11 cellular contexts compared by ENCODE assay signal in genomic region chr4:185479507-185479971, GRCh38. TPM values are rescaled to one million over a fixed set of nuclear protein-coding genes. Genes with fewer than 3 reads are reported as not detected.
A peak's percentile ranks its signal among the peaks of the same experiment; 100 is the strongest.
DNase-seq lines count a peak whose midpoint lies in the region; ATAC-seq and TF ChIP-seq lines count a peak whose summit lies in the region.
"Had no signal": no experiment of that assay in that cellular context is flagged by ENCODE, and none has a peak within 500 bp of the region (broad histone marks: within the 10 kb centered on the region; RNA-seq: fewer than 3 reads in every experiment).

No MANE protein-coding gene starts in this region.

- peak overlapping the region; percentile 48 for H3K27ac ChIP-seq in OCI-LY1 (ENCODE audit: low read depth, low read length, poor library complexity, severe bottlenecking)
- H3K27ac ChIP-seq in tibial nerve, result no peak overlapping the region
- H3K27ac ChIP-seq: brain microvascular endothelial cell, foreskin keratinocyte had no signal

- H3F3A ChIP-seq in OCI-LY1 (ENCODE audit: insufficient read depth, low read length), result no peaks in the 10 kb centered on the region

- in situ Hi-C loops in GM13977 (cut with MboI; ENCODE audit: low pct_unique_long_range_greater_than_20kb, low sequenced_read_pairs, unreplicated experiment), result no loop called here

- H3K27ac Mint-ChIP-seq in glutamatergic neuron (ENCODE audit: unreplicated experiment), result no peak overlapping the region
- H3K27ac Mint-ChIP-seq: activated CD4-positive, alpha-beta T cell treated with anti-CD3 and anti-CD28 coated beads, Interleukin-2, amount 10 ng/mL, durations not matched to agents 7 days and 5 days had no signal

- no peak overlapping the region for H3K4me3 Mint-ChIP-seq in glutamatergic neuron (ENCODE audit: unreplicated experiment)
- H3K4me3 Mint-ChIP-seq: activated CD4-positive, alpha-beta T cell treated with anti-CD3 and anti-CD28 coated beads, Interleukin-2, amount 10 ng/mL, durations not matched to agents 7 days and 5 days had no signal

- H3K4me1 ChIP-seq in OCI-LY1 (ENCODE audit: insufficient read depth, low read length, severe bottlenecking), result peaks cover 26% of the 10 kb centered on the region
- no peaks in the 10 kb centered on the region for H3K4me1 ChIP-seq in tibial nerve
- H3K4me1 ChIP-seq: foreskin keratinocyte had no signal

- no peaks in the 10 kb centered on the region for H3K4me1 Mint-ChIP-seq in glutamatergic neuron (ENCODE audit: low read depth, unreplicated experiment)
- H3K4me1 Mint-ChIP-seq: activated CD4-positive, alpha-beta T cell treated with anti-CD3 and anti-CD28 coated beads, Interleukin-2, amount 10 ng/mL, durations not matched to agents 7 days and 5 days had no signal

- no peaks in the 10 kb centered on the region for H3K9me2 ChIP-seq in OCI-LY1 (ENCODE audit: low read depth, low read length)

- no peaks in the 10 kb centered on the region for H3K36me3 Mint-ChIP-seq in glutamatergic neuron (ENCODE audit: unreplicated experiment)

- no peaks in the 10 kb centered on the region for H3K27me3 ChIP-seq in OCI-LY1 (ENCODE audit: insufficient read depth, low read length)
- H3K27me3 ChIP-seq in tibial nerve, result no peaks in the 10 kb centered on the region
- H3K27me3 ChIP-seq: brain microvascular endothelial cell had no signal

- H3K4me2 ChIP-seq in OCI-LY1 (ENCODE audit: low read length), result peak overlapping the region; percentile 48; the same call in 1 of the 2 replicates

- H3K36me3 ChIP-seq in OCI-LY1 (ENCODE audit: insufficient read depth, low read length) (no peaks in the 10 kb centered on the region), tibial nerve (no peaks in the 10 kb centered on the region)
- H3K36me3 ChIP-seq: brain microvascular endothelial cell had no signal

- no peak overlapping the region for H2AFZ ChIP-seq in OCI-LY1 (ENCODE audit: low read length)

- TF ChIP-seq EP300 in tibial nerve (IDR thresholded peaks at IDR 0.05), result no peak

- H3K79me2 ChIP-seq in OCI-LY1 (ENCODE audit: insufficient read depth, low read length), result no peaks in the 10 kb centered on the region

- TF ChIP-seq CTCF in GM13977 (IDR thresholded peaks at IDR 0.05; ENCODE audit: extremely low read depth, insufficient read depth, missing control alignments) (no peak), OCI-LY1 (IDR thresholded peaks at IDR 0.05; ENCODE audit: low read length) (no peak), tibial nerve (IDR thresholded peaks at IDR 0.05) (no peak), glutamatergic neuron (IDR thresholded peaks at IDR 0.05; ENCODE audit: partially characterized antibody, unreplicated experiment) (no peak)

- H3K9me3 ChIP-seq in OCI-LY1 (ENCODE audit: low read length) (no peaks in the 10 kb centered on the region), tibial nerve (no peaks in the 10 kb centered on the region)

- peaks cover 3% of the 10 kb centered on the region for H3K27me3 Mint-ChIP-seq in glutamatergic neuron (ENCODE audit: unreplicated experiment)

- no peak for TF ChIP-seq POLR2A in tibial nerve (IDR thresholded peaks at IDR 0.05)

- ATAC-seq in HG02870 (IDR thresholded peaks at IDR 0.05; ENCODE audit: unreplicated experiment), result peak; percentile 97
- ATAC-seq: foreskin keratinocyte had no signal

- WGBS in tibial nerve, 2 donors, result 69 to 83% methylated on average over 1 of the region's 1 CpG

- no peak overlapping the region for H3K9ac ChIP-seq in OCI-LY1 (ENCODE audit: low read length)

- peak; percentile 71 for DNase-seq in GM13977 (ENCODE audit: low spot score)
- DNase-seq in GM19240 (ENCODE audit: insufficient read length, low spot score), result peak; percentile 28
- no peak for DNase-seq in tibial nerve (ENCODE audit: low spot score in 2 of 2)
- no peak for DNase-seq in NCI-H1417 treated with DMSO at 0.1 percent for 48 hours (lab: John Stamatoyannopoulos, UW)
- no peak for DNase-seq in EL
- no peak for DNase-seq in glutamatergic neuron
- DNase-seq: activated CD4-positive, alpha-beta T cell treated with anti-CD3 and anti-CD28 coated beads, Interleukin-2, amount 10 ng/mL, durations not matched to agents 7 days and 5 days; brain microvascular endothelial cell; foreskin keratinocyte had no signal

- no peaks in the 10 kb centered on the region for H3K9me3 Mint-ChIP-seq in glutamatergic neuron (ENCODE audit: unreplicated experiment)
- H3K9me3 Mint-ChIP-seq: activated CD4-positive, alpha-beta T cell treated with anti-CD3 and anti-CD28 coated beads, Interleukin-2, amount 10 ng/mL, durations not matched to agents 7 days and 5 days had no signal

- no peaks in the 10 kb centered on the region for H4K20me1 ChIP-seq in OCI-LY1 (ENCODE audit: insufficient read depth, low read length)

- H3K4me3 ChIP-seq in OCI-LY1 (ENCODE audit: low read depth, low read length, poor library complexity, severe bottlenecking) (peak overlapping the region; percentile 54), tibial nerve (no peak overlapping the region)

RNA-seq across cellular contexts. Expression of gene CCDC110, which starts 8.0 kb away (rescaled TPM):
- total RNA-seq in tibial nerve, result under 1 TPM in 2 of 4 donors, not detected in 2; 0.20 to 0.90 TPM
- 1.3 TPM for total RNA-seq in glutamatergic neuron (ENCODE audit: unreplicated experiment)
- total RNA-seq: activated CD4-positive, alpha-beta T cell treated with anti-CD3 and anti-CD28 coated beads, Interleukin-2, amount 10 ng/mL, durations not matched to agents 7 days and 5 days had no signal

RNA-seq across cellular contexts. Expression of gene UFSP2, which starts 53.8 kb away (rescaled TPM):
- total RNA-seq in tibial nerve (10 to 100 TPM; 19.4 to 35.0 (median 29.2) TPM), glutamatergic neuron (ENCODE audit: unreplicated experiment) (38.0 TPM)

RNA-seq across cellular contexts. Expression of gene PDLIM3, which starts 55.8 kb away (rescaled TPM):
- total RNA-seq in tibial nerve, result 10 to 100 TPM; 24.5 to 56.9 (median 45.0) TPM
- 262 TPM for total RNA-seq in glutamatergic neuron (ENCODE audit: unreplicated experiment)
- total RNA-seq: activated CD4-positive, alpha-beta T cell treated with anti-CD3 and anti-CD28 coated beads, Interleukin-2, amount 10 ng/mL, durations not matched to agents 7 days and 5 days; foreskin keratinocyte had no signal

Comparison
In these comparisons a context has a peak if more than half of its experiments do, and no peak if none do; other contexts are left out.
1. DNase-seq: peak in GM13977 (single experiment) and GM19240 (single experiment); none in tibial nerve (0 of 2), NCI-H1417 treated with DMSO at 0.1 percent for 48 hours (single experiment), EL (single experiment) and glutamatergic neuron (single experiment).